1 cellular context compared by ENCODE assay signal in genomic region chr11:73295259-73295995, GRCh38.
TF ChIP-seq lines count a peak whose summit lies in the region.

No MANE protein-coding gene starts in this region.

TF ChIP-seq in GM23338, 12 proteins besides CTCF, POLR2A, EP300 and RAD21 (continued from another document):
- TF ChIP-seq ZNF462 (CRISPR knock-in tag; IDR thresholded peaks at IDR 0.05), result no peak
